In genomic region chr6:106085984-106086832, GRCh38 we compare ENCODE assay signal across 8 cellular contexts. TPM values are rescaled to one million over a fixed set of nuclear protein-coding genes. Genes with fewer than 3 reads are reported as not detected.
DNase-seq lines count a peak whose midpoint lies in the region; FAIRE-seq and TF ChIP-seq lines count a peak whose summit lies in the region.

Gene PRDM1 (plus strand): TSS chr6:106086336. CDS start chr6:106086554, 218 bp downstream.

- peak; percentile 30 for TF ChIP-seq CTCF in GM06990 (IDR thresholded peaks at IDR 0.05; ENCODE audit: insufficient read depth, low read length, poor library complexity, severe bottlenecking)
- TF ChIP-seq CTCF in progenitor cell of endocrine pancreas (IDR thresholded peaks at IDR 0.05; ENCODE audit: unreplicated experiment), result peak; percentile 51

- no peaks in the 10 kb centered on the region for H3K9me3 ChIP-seq in HAP-1

- peaks cover 1% of the 10 kb centered on the region for H3K36me3 Mint-ChIP-seq in activated naive CD4-positive, alpha-beta T cell treated with anti-CD3 and anti-CD28 coated beads, Interleukin-2, amount 50 U/mL, for 24 hours
- H3K36me3 Mint-ChIP-seq in progenitor cell of endocrine pancreas (ENCODE audit: insufficient read depth), result no peaks in the 10 kb centered on the region

- intact Hi-C loops in cardiac septum (cut with DNase I), result loop anchor here (5.0 kb wide), 2 partner anchors 94 to 599 kb away; no protein-coding TSS in a partner anchor

- H3K27me3 ChIP-seq in GM06990 (replicated peaks; ENCODE audit: control insufficient read depth, insufficient read depth, low read length) (no peaks in the 10 kb centered on the region), HAP-1 (ENCODE audit: low read depth) (no peaks in the 10 kb centered on the region; the same call in 1 of the 2 replicates)

- H3K4me1 Mint-ChIP-seq in activated naive CD4-positive, alpha-beta T cell treated with anti-CD3 and anti-CD28 coated beads, Interleukin-2, amount 50 U/mL, for 24 hours, result peaks cover 87% of the 10 kb centered on the region
- peaks cover 39% of the 10 kb centered on the region for H3K4me1 Mint-ChIP-seq in progenitor cell of endocrine pancreas (ENCODE audit: low read depth)

- H3K36me3 ChIP-seq in GM06990 (ENCODE audit: control insufficient read depth, insufficient read depth, low read length) (peaks cover 1% of the 10 kb centered on the region), HAP-1 (replicated peaks) (no peaks in the 10 kb centered on the region)

- H3K27ac Mint-ChIP-seq in activated naive CD4-positive, alpha-beta T cell treated with anti-CD3 and anti-CD28 coated beads, Interleukin-2, amount 50 U/mL, for 24 hours, result peak within 1 kb of the TSS; percentile 66
- peak within 1 kb of the TSS; percentile 91 for H3K27ac Mint-ChIP-seq in progenitor cell of endocrine pancreas

- peaks cover 12% of the 10 kb centered on the region for H3K4me1 ChIP-seq in HAP-1

- peaks cover 20% of the 10 kb centered on the region for H3K27me3 Mint-ChIP-seq in activated naive CD4-positive, alpha-beta T cell treated with anti-CD3 and anti-CD28 coated beads, Interleukin-2, amount 50 U/mL, for 24 hours
- peaks cover 22% of the 10 kb centered on the region for H3K27me3 Mint-ChIP-seq in progenitor cell of endocrine pancreas

- in situ Hi-C loops in HAP-1 (cut with MboI; ENCODE audit: low sequenced_read_pairs), result no loop called here

- DNase-seq in GM06990 (ENCODE audit: extremely low read depth, insufficient read length), result peak; percentile 89
- peak; percentile 50 to 84 for DNase-seq in HAP-1 (ENCODE audit: low spot score in 2 of 2)
- DNase-seq in M059J (ENCODE audit: low read depth), result peak; percentile 97
- peak; percentile 92 for DNase-seq in SKM-1 (lab: John Stamatoyannopoulos, UW; ENCODE audit: unreplicated experiment)
- peak; percentile 96 for DNase-seq in cardiac septum (ENCODE audit: low spot score)
- peak; percentile 75 for DNase-seq in progenitor cell of endocrine pancreas (ENCODE audit: low spot score, unreplicated experiment)
- DNase-seq in urothelium cell line (ENCODE audit: low spot score), result peak; percentile 79

- H3K9me3 Mint-ChIP-seq in activated naive CD4-positive, alpha-beta T cell treated with anti-CD3 and anti-CD28 coated beads, Interleukin-2, amount 50 U/mL, for 24 hours, result no peaks in the 10 kb centered on the region
- H3K9me3 Mint-ChIP-seq in progenitor cell of endocrine pancreas (ENCODE audit: low read depth), result no peaks in the 10 kb centered on the region

- peak within 1 kb of the TSS; percentile 70 for H3K4me3 ChIP-seq in GM06990 (replicated peaks; ENCODE audit: low read depth, low read length)
- peak within 1 kb of the TSS; percentile 28 for H3K4me3 ChIP-seq in HAP-1

- peak within 1 kb of the TSS; percentile 94 for H3K4me3 Mint-ChIP-seq in activated naive CD4-positive, alpha-beta T cell treated with anti-CD3 and anti-CD28 coated beads, Interleukin-2, amount 50 U/mL, for 24 hours
- peak within 1 kb of the TSS; percentile 82 for H3K4me3 Mint-ChIP-seq in progenitor cell of endocrine pancreas (ENCODE audit: low read depth)

- no peak for FAIRE-seq in urothelium cell line (lab: Jason Lieb, UNC)

RNA-seq across cellular contexts. Expression of gene PRDM1, which starts in this region (rescaled TPM):
- 8.0 and 14.8 TPM in 2 replicates for total RNA-seq in M059J (2014; rRNA removed; shearing (Covaris generic))
- total RNA-seq in cardiac septum (2.0 TPM), progenitor cell of endocrine pancreas (4.3 and 8.9 TPM in 2 replicates)

Comparison
In these comparisons a context has a peak if more than half of its experiments do, and no peak if none do; other contexts are left out.
1. Peak in every context shown above with its lines: DNase-seq and H3K4me3 ChIP-seq.